Comparison of ENCODE assay signal across 23 cellular contexts in genomic region chr6:126976263-126976797, GRCh38.
DNase-seq lines count a peak whose midpoint lies in the region; ATAC-seq, FAIRE-seq and TF ChIP-seq lines count a peak whose summit lies in the region.
"Had no signal": no experiment of that assay in that cellular context is flagged by ENCODE, and none has a peak within 500 bp of the region (broad histone marks: within the 10 kb centered on the region; RNA-seq: fewer than 3 reads in every experiment).

No MANE protein-coding gene starts in this region.

- no peak overlapping the region for H3K4me2 ChIP-seq in GM23338
- no peak overlapping the region for H3K4me2 ChIP-seq in endothelial cell of umbilical vein (ENCODE audit: insufficient read depth, low read length)
- H3K4me2 ChIP-seq: BLaER1 had no signal

- H3K36me3 ChIP-seq in GM23338 (ENCODE audit: insufficient read depth) (no peaks in the 10 kb centered on the region), endothelial cell of umbilical vein (ENCODE audit: control insufficient read depth in 2 of 2, extremely low read depth in 1 of 2, insufficient read depth in 2 of 2, low read length in 2 of 2) (no peaks in the 10 kb centered on the region), heart right ventricle (no peaks in the 10 kb centered on the region)
- H3K36me3 ChIP-seq: BLaER1 had no signal

- H3K27me3 ChIP-seq in GM23338 (ENCODE audit: insufficient read depth): no peaks in the 10 kb centered on the region
- H3K27me3 ChIP-seq in endothelial cell of umbilical vein (ENCODE audit: control insufficient read depth in 2 of 2, insufficient read depth in 2 of 2, low read length in 2 of 2): no peaks in the 10 kb centered on the region
- no peaks in the 10 kb centered on the region for H3K27me3 ChIP-seq in heart right ventricle
- H3K27me3 ChIP-seq: BLaER1 had no signal

- H3K9me1 ChIP-seq in endothelial cell of umbilical vein (replicated peaks; ENCODE audit: control insufficient read depth, extremely low read depth, insufficient read depth, low read length): no peaks in the 10 kb centered on the region

- dilution Hi-C loops in endothelial cell of umbilical vein (cut with MboI; ENCODE audit: extremely low pct_ligation_motif_present, low sequenced_read_pairs): no loop called here

- intact Hi-C loops in endothelial cell of umbilical vein (cut with micrococcal nuclease) (no loop called here), heart right ventricle (cut with DNase I) (no loop called here)

- FAIRE-seq in endothelial cell of umbilical vein (lab: Jason Lieb, UNC): no peak
- FAIRE-seq in RCC 7860 (lab: Jason Lieb, UNC): no peak
- FAIRE-seq: A204.1, D721Med, GM18507 had no signal

- H3K9me3 Mint-ChIP-seq in GM23338 (no peaks in the 10 kb centered on the region; the same call in 2 of the 3 replicates), nephron progenitor cell (peaks cover 31% of the 10 kb centered on the region), type B pancreatic cell (peaks cover 3% of the 10 kb centered on the region)

- DNase-seq in GM23338 (ENCODE audit: low spot score) (peak; percentile 7), NCI-H82 (lab: John Stamatoyannopoulos, UW) (peak; percentile 29), endothelial cell of umbilical vein (ENCODE audit: low read depth, low spot score) (no peak), nephron progenitor cell (no peak), RCC 7860 (ENCODE audit: low spot score) (no peak), heart right ventricle (no peak), type B pancreatic cell (ENCODE audit: extremely low spot score, unreplicated experiment) (no peak), DMS53 (lab: John Stamatoyannopoulos, UW) (no peak)
- DNase-seq: CD4-positive, CD25-positive, alpha-beta regulatory T cell; GOT3; NCI-H1048; NCI-H1694; NCI-H2029 treated with DMSO at 0.1 percent for 48 hours; NCI-H2171; NCI-H226; NCI-H510A; NCI-H774 had no signal

- CTCF ChIA-PET in endothelial cell of umbilical vein (lab: Charles Lee): interaction anchor here (1.0 to 1.2 kb wide), 2 partner anchors 10 to 17 kb away, joined by 3 to 5 read pairs; no protein-coding TSS in a partner anchor

- H3F3A ChIP-seq in GM23338 (replicated peaks; ENCODE audit: low read depth): no peaks in the 10 kb centered on the region

- H3K27ac Mint-ChIP-seq in GM23338: peak overlapping the region; percentile 86
- H3K27ac Mint-ChIP-seq in nephron progenitor cell: peak overlapping the region; percentile 95
- H3K27ac Mint-ChIP-seq in type B pancreatic cell: no peak overlapping the region
- H3K27ac Mint-ChIP-seq: CD4-positive, CD25-positive, alpha-beta regulatory T cell had no signal

- no peaks in the 10 kb centered on the region for H3K36me3 Mint-ChIP-seq in GM23338 (ENCODE audit: low read depth)
- H3K36me3 Mint-ChIP-seq in nephron progenitor cell (ENCODE audit: low read depth): peaks cover 29% of the 10 kb centered on the region
- H3K36me3 Mint-ChIP-seq in type B pancreatic cell: no peaks in the 10 kb centered on the region
- H3K36me3 Mint-ChIP-seq: CD4-positive, CD25-positive, alpha-beta regulatory T cell had no signal

- WGBS in heart right ventricle, 2 donors: 80 to 85% methylated on average over 2 of the region's 2 CpGs

- H3K79me2 ChIP-seq in GM23338 (replicated peaks; ENCODE audit: insufficient read depth) (no peaks in the 10 kb centered on the region), endothelial cell of umbilical vein (ENCODE audit: control insufficient read depth, insufficient read depth, low read length) (no peaks in the 10 kb centered on the region)

- H3K4me1 Mint-ChIP-seq in GM23338 (peaks cover 6% of the 10 kb centered on the region), nephron progenitor cell (peaks cover 27% of the 10 kb centered on the region), type B pancreatic cell (ENCODE audit: unreplicated experiment) (peaks cover 13% of the 10 kb centered on the region)

- H3K4me3 Mint-ChIP-seq in GM23338: no peak overlapping the region
- H3K4me3 Mint-ChIP-seq in nephron progenitor cell: no peak overlapping the region
- H3K4me3 Mint-ChIP-seq in type B pancreatic cell: no peak overlapping the region
- H3K4me3 Mint-ChIP-seq: CD4-positive, CD25-positive, alpha-beta regulatory T cell had no signal

- peaks cover 13% of the 10 kb centered on the region for H3K4me1 ChIP-seq in GM23338 (ENCODE audit: insufficient read depth)
- H3K4me1 ChIP-seq in endothelial cell of umbilical vein (ENCODE audit: control insufficient read depth, extremely low read depth, insufficient read depth, low read length): no peaks in the 10 kb centered on the region
- no peaks in the 10 kb centered on the region for H3K4me1 ChIP-seq in heart right ventricle
- H3K4me1 ChIP-seq: BLaER1 had no signal

- H4K20me1 ChIP-seq in GM23338 (replicated peaks; ENCODE audit: insufficient read depth): no peaks in the 10 kb centered on the region
- no peaks in the 10 kb centered on the region for H4K20me1 ChIP-seq in endothelial cell of umbilical vein (replicated peaks; ENCODE audit: control insufficient read depth, extremely low read depth, insufficient read depth, low read length)
- H4K20me1 ChIP-seq: BLaER1 had no signal

- peak overlapping the region; percentile 9; the same call in 1 of the 2 replicates for H2AFZ ChIP-seq in GM23338
- peak overlapping the region; percentile 26 for H2AFZ ChIP-seq in endothelial cell of umbilical vein (ENCODE audit: low read depth, low read length)

- H3K4me3 ChIP-seq in GM23338 (no peak overlapping the region), endothelial cell of umbilical vein (replicated peaks in 1 of 3; ENCODE audit: insufficient read depth in 1 of 3, low read depth in 1 of 3, low read length in 3 of 3) (no peak overlapping the region), heart right ventricle (no peak overlapping the region)
- H3K4me3 ChIP-seq: BLaER1 had no signal

- no TSS peak for BruUV-seq in endothelial cell of umbilical vein (replicated peaks; lab: Mats Ljungman, UMichigan)

- H3K9me3 ChIP-seq in endothelial cell of umbilical vein (replicated peaks; ENCODE audit: control insufficient read depth, insufficient read depth, low read length): no peaks in the 10 kb centered on the region
- H3K9me3 ChIP-seq in heart right ventricle: peaks cover 0 to 12% (median 0%) of the 10 kb centered on the region in 11 donors
- H3K9me3 ChIP-seq: BLaER1 had no signal

- no peak for TF ChIP-seq POLR2A in endothelial cell of umbilical vein (IDR thresholded peaks at IDR 0.05; ENCODE audit: low read depth, low read length)

- H3K27me3 Mint-ChIP-seq in GM23338 (ENCODE audit: insufficient read depth, low read depth, poor library complexity): no peaks in the 10 kb centered on the region
- H3K27me3 Mint-ChIP-seq in nephron progenitor cell (ENCODE audit: low read depth, poor library complexity): peaks cover 3% of the 10 kb centered on the region
- no peaks in the 10 kb centered on the region for H3K27me3 Mint-ChIP-seq in type B pancreatic cell
- H3K27me3 Mint-ChIP-seq: CD4-positive, CD25-positive, alpha-beta regulatory T cell had no signal

- TF ChIP-seq CTCF in GM23338 (conservative IDR thresholded peaks at IDR 0.05; ENCODE audit: low read depth in 2 of 2) (no peak), endothelial cell of umbilical vein (IDR thresholded peaks at IDR 0.05; ENCODE audit: extremely low read depth in 1 of 2, insufficient read depth in 1 of 2, low read depth in 1 of 2, low read length in 2 of 2) (no peak), nephron progenitor cell (IDR thresholded peaks at IDR 0.05) (no peak), heart right ventricle (IDR thresholded peaks at IDR 0.05) (no peak), type B pancreatic cell (conservative IDR thresholded peaks at IDR 0.05) (no peak)

- POLR2A ChIA-PET in endothelial cell of umbilical vein (lab: Charles Lee): no interaction called here

- no peaks in the 10 kb centered on the region for H3K9me2 ChIP-seq in GM23338 (ENCODE audit: insufficient read depth)

- no peak for ATAC-seq in GM23338
- no peak for ATAC-seq in heart right ventricle
- ATAC-seq: HCT116, SK-N-SH treated with all-trans-retinoic acid at 6 μM for 48 hours had no signal

- H3K27ac ChIP-seq in GM23338 (ENCODE audit: low read depth) (no peak overlapping the region), endothelial cell of umbilical vein (ENCODE audit: insufficient read depth, low read depth, low read length) (no peak overlapping the region), heart right ventricle (no peak overlapping the region)
- H3K27ac ChIP-seq: BLaER1 had no signal

- no peak overlapping the region for H3K9ac ChIP-seq in endothelial cell of umbilical vein (replicated peaks; ENCODE audit: extremely low read depth, insufficient read depth, low read length)
- H3K9ac ChIP-seq: BLaER1 had no signal

TF ChIP-seq in endothelial cell of umbilical vein, 7 proteins besides CTCF, POLR2A, EP300 and RAD21:
- no peak for TF ChIP-seq GATA2 (IDR thresholded peaks at IDR 0.05; ENCODE audit: insufficient read depth, insufficient read length, low read depth, low read length)
- TF ChIP-seq POLR2AphosphoS5 (IDR thresholded peaks at IDR 0.05; ENCODE audit: insufficient read depth, low read depth, low read length): no peak
- no peak for TF ChIP-seq EZH2 (IDR thresholded peaks at IDR 0.05; ENCODE audit: borderline replicate concordance, low read depth, low read length, severe bottlenecking)
- no peak for TF ChIP-seq FOS (IDR thresholded peaks at IDR 0.05; ENCODE audit: borderline replicate concordance, insufficient read depth, low read length)
- no peak for TF ChIP-seq MAX (IDR thresholded peaks at IDR 0.05; ENCODE audit: insufficient read depth, insufficient read length)
- no peak for TF ChIP-seq JUN (IDR thresholded peaks at IDR 0.05; ENCODE audit: borderline replicate concordance, insufficient read depth, insufficient read length, low read depth)
- TF ChIP-seq MYC (IDR thresholded peaks at IDR 0.05; ENCODE audit: low read depth, low read length): no peak

Comparison
In these comparisons a context has a peak if more than half of its experiments do, and no peak if none do; other contexts are left out.
1. DNase-seq: peak in GM23338 (single experiment) and NCI-H82 (single experiment); none in endothelial cell of umbilical vein (single experiment), nephron progenitor cell (single experiment), RCC 7860 (single experiment), heart right ventricle (0 of 2), type B pancreatic cell (single experiment) and DMS53 (single experiment).